ENCODE assay signal across 1 cellular context in the genomic region with DNA sequence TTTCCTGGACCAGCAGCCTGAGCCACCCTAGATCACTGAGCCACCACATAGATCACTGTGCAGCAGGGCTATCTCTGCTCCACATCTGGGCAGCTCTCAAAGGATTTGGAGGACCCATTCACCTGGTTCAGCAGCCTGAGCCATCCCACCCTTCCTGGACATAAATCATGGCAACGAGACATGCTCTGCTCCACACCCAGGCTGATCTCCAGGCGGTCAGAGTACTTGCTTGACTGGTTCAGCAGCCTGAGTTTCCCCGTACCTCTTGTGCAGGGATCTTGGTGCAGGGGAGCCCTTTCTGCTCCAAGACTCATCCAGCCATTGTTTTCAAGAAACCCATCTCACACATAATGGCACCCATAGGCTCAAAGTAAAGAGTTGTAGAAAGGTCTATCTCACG.
TF ChIP-seq lines count a peak whose summit lies in the region.

No MANE protein-coding gene starts in this region.

TF ChIP-seq in H1, 55 proteins besides CTCF, POLR2A, EP300 and RAD21 (continued from another document):
- TF ChIP-seq, protein P1, sequence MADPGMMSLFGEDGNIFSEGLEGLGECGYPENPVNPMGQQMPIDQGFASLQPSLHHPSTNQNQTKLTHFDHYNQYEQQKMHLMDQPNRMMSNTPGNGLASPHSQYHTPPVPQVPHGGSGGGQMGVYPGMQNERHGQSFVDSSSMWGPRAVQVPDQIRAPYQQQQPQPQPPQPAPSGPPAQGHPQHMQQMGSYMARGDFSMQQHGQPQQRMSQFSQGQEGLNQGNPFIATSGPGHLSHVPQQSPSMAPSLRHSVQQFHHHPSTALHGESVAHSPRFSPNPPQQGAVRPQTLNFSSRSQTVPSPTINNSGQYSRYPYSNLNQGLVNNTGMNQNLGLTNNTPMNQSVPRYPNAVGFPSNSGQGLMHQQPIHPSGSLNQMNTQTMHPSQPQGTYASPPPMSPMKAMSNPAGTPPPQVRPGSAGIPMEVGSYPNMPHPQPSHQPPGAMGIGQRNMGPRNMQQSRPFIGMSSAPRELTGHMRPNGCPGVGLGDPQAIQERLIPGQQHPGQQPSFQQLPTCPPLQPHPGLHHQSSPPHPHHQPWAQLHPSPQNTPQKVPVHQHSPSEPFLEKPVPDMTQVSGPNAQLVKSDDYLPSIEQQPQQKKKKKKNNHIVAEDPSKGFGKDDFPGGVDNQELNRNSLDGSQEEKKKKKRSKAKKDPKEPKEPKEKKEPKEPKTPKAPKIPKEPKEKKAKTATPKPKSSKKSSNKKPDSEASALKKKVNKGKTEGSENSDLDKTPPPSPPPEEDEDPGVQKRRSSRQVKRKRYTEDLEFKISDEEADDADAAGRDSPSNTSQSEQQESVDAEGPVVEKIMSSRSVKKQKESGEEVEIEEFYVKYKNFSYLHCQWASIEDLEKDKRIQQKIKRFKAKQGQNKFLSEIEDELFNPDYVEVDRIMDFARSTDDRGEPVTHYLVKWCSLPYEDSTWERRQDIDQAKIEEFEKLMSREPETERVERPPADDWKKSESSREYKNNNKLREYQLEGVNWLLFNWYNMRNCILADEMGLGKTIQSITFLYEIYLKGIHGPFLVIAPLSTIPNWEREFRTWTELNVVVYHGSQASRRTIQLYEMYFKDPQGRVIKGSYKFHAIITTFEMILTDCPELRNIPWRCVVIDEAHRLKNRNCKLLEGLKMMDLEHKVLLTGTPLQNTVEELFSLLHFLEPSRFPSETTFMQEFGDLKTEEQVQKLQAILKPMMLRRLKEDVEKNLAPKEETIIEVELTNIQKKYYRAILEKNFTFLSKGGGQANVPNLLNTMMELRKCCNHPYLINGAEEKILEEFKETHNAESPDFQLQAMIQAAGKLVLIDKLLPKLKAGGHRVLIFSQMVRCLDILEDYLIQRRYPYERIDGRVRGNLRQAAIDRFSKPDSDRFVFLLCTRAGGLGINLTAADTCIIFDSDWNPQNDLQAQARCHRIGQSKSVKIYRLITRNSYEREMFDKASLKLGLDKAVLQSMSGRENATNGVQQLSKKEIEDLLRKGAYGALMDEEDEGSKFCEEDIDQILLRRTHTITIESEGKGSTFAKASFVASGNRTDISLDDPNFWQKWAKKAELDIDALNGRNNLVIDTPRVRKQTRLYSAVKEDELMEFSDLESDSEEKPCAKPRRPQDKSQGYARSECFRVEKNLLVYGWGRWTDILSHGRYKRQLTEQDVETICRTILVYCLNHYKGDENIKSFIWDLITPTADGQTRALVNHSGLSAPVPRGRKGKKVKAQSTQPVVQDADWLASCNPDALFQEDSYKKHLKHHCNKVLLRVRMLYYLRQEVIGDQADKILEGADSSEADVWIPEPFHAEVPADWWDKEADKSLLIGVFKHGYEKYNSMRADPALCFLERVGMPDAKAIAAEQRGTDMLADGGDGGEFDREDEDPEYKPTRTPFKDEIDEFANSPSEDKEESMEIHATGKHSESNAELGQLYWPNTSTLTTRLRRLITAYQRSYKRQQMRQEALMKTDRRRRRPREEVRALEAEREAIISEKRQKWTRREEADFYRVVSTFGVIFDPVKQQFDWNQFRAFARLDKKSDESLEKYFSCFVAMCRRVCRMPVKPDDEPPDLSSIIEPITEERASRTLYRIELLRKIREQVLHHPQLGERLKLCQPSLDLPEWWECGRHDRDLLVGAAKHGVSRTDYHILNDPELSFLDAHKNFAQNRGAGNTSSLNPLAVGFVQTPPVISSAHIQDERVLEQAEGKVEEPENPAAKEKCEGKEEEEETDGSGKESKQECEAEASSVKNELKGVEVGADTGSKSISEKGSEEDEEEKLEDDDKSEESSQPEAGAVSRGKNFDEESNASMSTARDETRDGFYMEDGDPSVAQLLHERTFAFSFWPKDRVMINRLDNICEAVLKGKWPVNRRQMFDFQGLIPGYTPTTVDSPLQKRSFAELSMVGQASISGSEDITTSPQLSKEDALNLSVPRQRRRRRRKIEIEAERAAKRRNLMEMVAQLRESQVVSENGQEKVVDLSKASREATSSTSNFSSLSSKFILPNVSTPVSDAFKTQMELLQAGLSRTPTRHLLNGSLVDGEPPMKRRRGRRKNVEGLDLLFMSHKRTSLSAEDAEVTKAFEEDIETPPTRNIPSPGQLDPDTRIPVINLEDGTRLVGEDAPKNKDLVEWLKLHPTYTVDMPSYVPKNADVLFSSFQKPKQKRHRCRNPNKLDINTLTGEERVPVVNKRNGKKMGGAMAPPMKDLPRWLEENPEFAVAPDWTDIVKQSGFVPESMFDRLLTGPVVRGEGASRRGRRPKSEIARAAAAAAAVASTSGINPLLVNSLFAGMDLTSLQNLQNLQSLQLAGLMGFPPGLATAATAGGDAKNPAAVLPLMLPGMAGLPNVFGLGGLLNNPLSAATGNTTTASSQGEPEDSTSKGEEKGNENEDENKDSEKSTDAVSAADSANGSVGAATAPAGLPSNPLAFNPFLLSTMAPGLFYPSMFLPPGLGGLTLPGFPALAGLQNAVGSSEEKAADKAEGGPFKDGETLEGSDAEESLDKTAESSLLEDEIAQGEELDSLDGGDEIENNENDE (IDR thresholded peaks at IDR 0.05; ENCODE audit: insufficient replicate concordance, low read length) = no peak
- TF ChIP-seq RBBP5 (IDR thresholded peaks at IDR 0.05; ENCODE audit: borderline replicate concordance, low read depth, low read length) (no peak), NRF1 (IDR thresholded peaks at IDR 0.05; ENCODE audit: low read depth, low read length) (no peak), BACH1 (IDR thresholded peaks at IDR 0.05; ENCODE audit: low read length) (no peak), CHD1 (IDR thresholded peaks at IDR 0.05; ENCODE audit: low read depth, low read length) (no peak), BRCA1 (IDR thresholded peaks at IDR 0.05; ENCODE audit: low read depth, low read length) (no peak), FOSL1 (IDR thresholded peaks at IDR 0.05; ENCODE audit: insufficient read depth, low read depth, low read length) (no peak), EZH2 (IDR thresholded peaks at IDR 0.05; ENCODE audit: low read depth, low read length, severe bottlenecking) (no peak)
- TF ChIP-seq, protein P2, sequence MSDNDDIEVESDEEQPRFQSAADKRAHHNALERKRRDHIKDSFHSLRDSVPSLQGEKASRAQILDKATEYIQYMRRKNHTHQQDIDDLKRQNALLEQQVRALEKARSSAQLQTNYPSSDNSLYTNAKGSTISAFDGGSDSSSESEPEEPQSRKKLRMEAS (IDR thresholded peaks at IDR 0.05) = no peak
- TF ChIP-seq, protein P3, sequence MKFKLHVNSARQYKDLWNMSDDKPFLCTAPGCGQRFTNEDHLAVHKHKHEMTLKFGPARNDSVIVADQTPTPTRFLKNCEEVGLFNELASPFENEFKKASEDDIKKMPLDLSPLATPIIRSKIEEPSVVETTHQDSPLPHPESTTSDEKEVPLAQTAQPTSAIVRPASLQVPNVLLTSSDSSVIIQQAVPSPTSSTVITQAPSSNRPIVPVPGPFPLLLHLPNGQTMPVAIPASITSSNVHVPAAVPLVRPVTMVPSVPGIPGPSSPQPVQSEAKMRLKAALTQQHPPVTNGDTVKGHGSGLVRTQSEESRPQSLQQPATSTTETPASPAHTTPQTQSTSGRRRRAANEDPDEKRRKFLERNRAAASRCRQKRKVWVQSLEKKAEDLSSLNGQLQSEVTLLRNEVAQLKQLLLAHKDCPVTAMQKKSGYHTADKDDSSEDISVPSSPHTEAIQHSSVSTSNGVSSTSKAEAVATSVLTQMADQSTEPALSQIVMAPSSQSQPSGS (IDR thresholded peaks at IDR 0.05; ENCODE audit: low read length) = no peak
- TF ChIP-seq, protein P4, sequence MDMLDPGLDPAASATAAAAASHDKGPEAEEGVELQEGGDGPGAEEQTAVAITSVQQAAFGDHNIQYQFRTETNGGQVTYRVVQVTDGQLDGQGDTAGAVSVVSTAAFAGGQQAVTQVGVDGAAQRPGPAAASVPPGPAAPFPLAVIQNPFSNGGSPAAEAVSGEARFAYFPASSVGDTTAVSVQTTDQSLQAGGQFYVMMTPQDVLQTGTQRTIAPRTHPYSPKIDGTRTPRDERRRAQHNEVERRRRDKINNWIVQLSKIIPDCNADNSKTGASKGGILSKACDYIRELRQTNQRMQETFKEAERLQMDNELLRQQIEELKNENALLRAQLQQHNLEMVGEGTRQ (IDR thresholded peaks at IDR 0.05; ENCODE audit: low read length) = no peak
